Comparison of ENCODE assay signal across 8 cellular contexts in the genomic region with DNA sequence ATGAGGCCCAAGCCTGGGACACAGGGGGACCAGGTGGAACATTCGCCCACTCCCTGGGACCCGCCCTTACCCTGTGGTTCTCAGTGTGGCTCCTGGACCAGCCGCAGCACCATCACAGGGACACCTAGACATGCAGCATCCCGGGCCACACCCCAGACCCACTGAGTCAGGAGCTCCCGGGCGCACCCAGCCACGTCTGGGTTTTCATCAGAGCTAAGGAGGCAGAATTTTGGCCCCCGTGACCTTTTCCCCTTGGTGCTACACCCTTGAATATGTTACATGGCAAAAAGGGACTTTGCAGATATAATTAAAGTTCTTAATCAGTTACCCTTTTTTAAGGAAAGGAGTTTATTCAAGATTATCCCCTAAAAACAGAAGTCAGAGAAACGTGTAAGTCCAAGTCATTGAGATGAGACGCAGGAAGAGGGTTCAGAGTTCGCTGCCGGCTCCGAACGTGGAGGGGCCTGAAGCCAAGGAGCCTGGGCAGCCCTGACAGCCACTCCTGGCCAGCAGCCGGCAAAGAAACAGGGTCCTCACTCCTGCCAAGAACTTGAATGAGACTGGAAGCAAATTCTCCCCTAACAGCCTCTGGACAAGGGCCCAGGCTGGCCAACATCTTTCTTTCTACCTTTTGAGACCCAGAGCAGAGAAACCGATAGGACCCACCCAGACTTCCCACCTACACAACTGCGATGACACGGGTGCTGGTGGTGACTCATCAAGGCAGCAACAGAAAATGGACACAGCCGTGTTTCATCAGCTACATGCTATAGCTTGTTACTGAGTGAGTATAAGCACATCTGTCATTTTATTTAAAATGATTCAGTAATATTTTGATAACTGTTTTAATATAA. TPM values are rescaled to one million over a fixed set of nuclear protein-coding genes. Genes with fewer than 3 reads are reported as not detected.
A peak's percentile ranks its signal among the peaks of the same experiment; 100 is the strongest.
DNase-seq lines count a peak whose midpoint lies in the region; ATAC-seq and TF ChIP-seq lines count a peak whose summit lies in the region.

No MANE protein-coding gene starts in this region.

- H3K27ac Mint-ChIP-seq in T-helper 2 cell treated with Interferon-gamma antibody and Interleukin-4, amounts not matched to agents 5 μg/mL and 100 μg/mL, for 36 hours, result peak overlapping the region; percentile 86
- peak overlapping the region; percentile 61 to 84 for H3K27ac Mint-ChIP-seq in natural killer cell treated with Interleukin-12 subunit alpha and Interleukin-12 subunit beta and Interleukin-15 and Interleukin-18, amount 100 ng/mL, for 72 hours

- no peaks in the 10 kb centered on the region for H3K9me3 ChIP-seq in HCT116 (ENCODE audit: control insufficient read depth in 1 of 2, insufficient read depth in 1 of 2, low read depth in 1 of 2, low read length in 2 of 2)
- no peaks in the 10 kb centered on the region for H3K9me3 ChIP-seq in upper lobe of left lung

- H3K4me1 Mint-ChIP-seq in T-helper 2 cell treated with Interferon-gamma antibody and Interleukin-4, amounts not matched to agents 5 μg/mL and 100 μg/mL, for 36 hours (ENCODE audit: low read depth), result peaks cover 55% of the 10 kb centered on the region
- peaks cover 36 to 49% of the 10 kb centered on the region in 2 donors for H3K4me1 Mint-ChIP-seq in natural killer cell treated with Interleukin-12 subunit alpha and Interleukin-12 subunit beta and Interleukin-15 and Interleukin-18, amount 100 ng/mL, for 72 hours (ENCODE audit: low read depth in 2 of 2)

- peaks cover 2% of the 10 kb centered on the region for H3K36me3 Mint-ChIP-seq in T-helper 2 cell treated with Interferon-gamma antibody and Interleukin-4, amounts not matched to agents 5 μg/mL and 100 μg/mL, for 36 hours (ENCODE audit: low read depth)
- H3K36me3 Mint-ChIP-seq in natural killer cell treated with Interleukin-12 subunit alpha and Interleukin-12 subunit beta and Interleukin-15 and Interleukin-18, amount 100 ng/mL, for 72 hours, result no peaks in the 10 kb centered on the region

- H3K27me3 ChIP-seq in HCT116 (ENCODE audit: insufficient read depth, low read length) (no peaks in the 10 kb centered on the region), upper lobe of left lung (no peaks in the 10 kb centered on the region)

- peak overlapping the region; percentile 52 for H3K4me2 ChIP-seq in HCT116 (ENCODE audit: low read length)

- no peak for TF ChIP-seq EP300 in upper lobe of left lung (IDR thresholded peaks at IDR 0.05)

- H3K4me1 ChIP-seq in HCT116 (ENCODE audit: control insufficient read depth in 1 of 2, insufficient read depth in 2 of 2, low read length in 2 of 2), result peaks cover 6 to 20% of the 10 kb centered on the region in 2 experiments; a peak in 3 of 4 replicates
- peaks cover 10 to 14% (median 13%) of the 10 kb centered on the region in 4 donors for H3K4me1 ChIP-seq in upper lobe of left lung

- no peak overlapping the region for H3K27ac ChIP-seq in HCT116 (ENCODE audit: low read depth, low read length)
- H3K27ac ChIP-seq in upper lobe of left lung, result peak overlapping the region in 3 of 4 donors; percentile 42 to 77 (median 45)

- no peaks in the 10 kb centered on the region for H3K79me2 ChIP-seq in HCT116 (ENCODE audit: insufficient read depth, low read length)

- DNase-seq in HCT116 (ENCODE audit: low read depth, low spot score) (no peak), choroid plexus epithelial cell (ENCODE audit: low read depth) (peak; percentile 55), upper lobe of left lung (no peak), NCI-H524 (lab: John Stamatoyannopoulos, UW) (no peak), foreskin melanocyte (no peak)
- DNase-seq in T-helper 2 cell treated with Interferon-gamma antibody and Interleukin-4, amounts not matched to agents 5 μg/mL and 100 μg/mL, for 36 hours (ENCODE audit: low spot score), result peak; percentile 76
- peak; percentile 81 for DNase-seq in natural killer cell treated with Interleukin-12 subunit alpha and Interleukin-12 subunit beta and Interleukin-15 and Interleukin-18, amount 100 ng/mL, for 72 hours (ENCODE audit: low spot score)

- no peak overlapping the region for H3K9ac ChIP-seq in HCT116 (ENCODE audit: low read length)

- TF ChIP-seq POLR2A in HCT116 (IDR thresholded peaks at IDR 0.05; ENCODE audit: borderline replicate concordance, extremely low read depth, insufficient read depth, insufficient read length), result no peak
- TF ChIP-seq POLR2A in upper lobe of left lung (IDR thresholded peaks at IDR 0.05), result no peak

- H3K4me3 ChIP-seq in HCT116 (replicated peaks in 1 of 2; ENCODE audit: low read depth in 1 of 2, low read length in 2 of 2) (no peak overlapping the region), choroid plexus epithelial cell (ENCODE audit: low read depth, low read length) (no peak overlapping the region), upper lobe of left lung (peak overlapping the region in 3 of 4 donors; percentile 46 to 57 (median 56))

- H3K36me3 ChIP-seq in HCT116 (ENCODE audit: control insufficient read depth in 1 of 2, insufficient read depth in 2 of 2, low read length in 2 of 2) (no peaks in the 10 kb centered on the region), upper lobe of left lung (no peaks in the 10 kb centered on the region)

- RAD21 ChIA-PET in HCT116 (lab: Charles Lee; ENCODE audit: low non-redundant PET in 1 of 2, low total read pairs in 2 of 2, uncharacterized antibody in 2 of 2, unreplicated experiment in 2 of 2), result interaction anchor here in 1 of 2 experiments (1.0 kb wide), 1 partner anchor 31 kb away, joined by 4 read pairs; no protein-coding TSS in a partner anchor

- CTCF ChIA-PET in HCT116 (lab: Charles Lee), result interaction anchor here (0.9 to 2.2 kb wide), 5 partner anchors 112 to 433 kb away, joined by 3 to 5 read pairs (median 4); no protein-coding TSS in a partner anchor

- no peak for TF ChIP-seq RAD21 in HCT116 (IDR thresholded peaks at IDR 0.05; ENCODE audit: low read depth)

- no peak for ATAC-seq in HCT116
- ATAC-seq in natural killer cell treated with Interleukin-12 subunit alpha and Interleukin-12 subunit beta and Interleukin-15 and Interleukin-18, amount 100 ng/mL, for 72 hours, result peak; percentile 70 to 78
- no peak for ATAC-seq in upper lobe of left lung (ENCODE audit: low FRiP score in 2 of 2)
- no peak for ATAC-seq in HG03469 (IDR thresholded peaks at IDR 0.05; ENCODE audit: unreplicated experiment)

- no peaks in the 10 kb centered on the region for H3K9me3 Mint-ChIP-seq in T-helper 2 cell treated with Interferon-gamma antibody and Interleukin-4, amounts not matched to agents 5 μg/mL and 100 μg/mL, for 36 hours
- H3K9me3 Mint-ChIP-seq in natural killer cell treated with Interleukin-12 subunit alpha and Interleukin-12 subunit beta and Interleukin-15 and Interleukin-18, amount 100 ng/mL, for 72 hours, result no peaks in the 10 kb centered on the region

- WGBS in upper lobe of left lung, 2 donors, result 74 to 87% methylated on average over 19 of the region's 19 CpGs

- POLR2A ChIA-PET in HCT116 (lab: Charles Lee), result no interaction called here

- H3K4me3 Mint-ChIP-seq in T-helper 2 cell treated with Interferon-gamma antibody and Interleukin-4, amounts not matched to agents 5 μg/mL and 100 μg/mL, for 36 hours, result peak overlapping the region; percentile 90
- H3K4me3 Mint-ChIP-seq in natural killer cell treated with Interleukin-12 subunit alpha and Interleukin-12 subunit beta and Interleukin-15 and Interleukin-18, amount 100 ng/mL, for 72 hours, result peak overlapping the region; percentile 88

- intact Hi-C loops in HCT116 (cut with micrococcal nuclease), result loop anchor here (1.0 to 10.0 kb wide), 4 partner anchors 389 to 771 kb away; no protein-coding TSS in a partner anchor

- peaks cover 14% of the 10 kb centered on the region for H3K27me3 Mint-ChIP-seq in T-helper 2 cell treated with Interferon-gamma antibody and Interleukin-4, amounts not matched to agents 5 μg/mL and 100 μg/mL, for 36 hours (ENCODE audit: low read depth)
- H3K27me3 Mint-ChIP-seq in natural killer cell treated with Interleukin-12 subunit alpha and Interleukin-12 subunit beta and Interleukin-15 and Interleukin-18, amount 100 ng/mL, for 72 hours, result no peaks in the 10 kb centered on the region

- no peaks in the 10 kb centered on the region for H3K9me2 ChIP-seq in HCT116 (ENCODE audit: insufficient read depth)

- no peak overlapping the region for H2AFZ ChIP-seq in HCT116 (ENCODE audit: low read depth, low read length, poor library complexity, severe bottlenecking)

- TF ChIP-seq CTCF in HCT116 (IDR thresholded peaks at IDR 0.05 in 2 of 3, conservative IDR thresholded peaks at IDR 0.05 in 1 of 3; ENCODE audit: borderline replicate concordance in 1 of 3, insufficient read depth in 1 of 3, low read depth in 2 of 3, low read length in 2 of 3), result no peak
- TF ChIP-seq CTCF in choroid plexus epithelial cell (conservative IDR thresholded peaks at IDR 0.05; ENCODE audit: low read depth, low read length), result no peak
- TF ChIP-seq CTCF in upper lobe of left lung (IDR thresholded peaks at IDR 0.05), result no peak

- no TSS peak for BruUV-seq in HCT116 (replicated peaks; lab: Mats Ljungman, UMichigan)

- no peaks in the 10 kb centered on the region for H4K20me1 ChIP-seq in HCT116 (ENCODE audit: insufficient read depth)

TF ChIP-seq in HCT116, 20 proteins besides CTCF, POLR2A, EP300 and RAD21 (continues in another document):
- TF ChIP-seq EZH2phosphoT487 (IDR thresholded peaks at IDR 0.05; ENCODE audit: borderline replicate concordance) (no peak), JUND (IDR thresholded peaks at IDR 0.05) (no peak), SP1 (IDR thresholded peaks at IDR 0.05; ENCODE audit: low read depth) (no peak)

RNA-seq across cellular contexts. Expression of a gene that starts 25.3 kb away (rescaled TPM):
- total RNA-seq in HCT116 (2021; ENCODE audit: unreplicated experiment), result 8.8 TPM
- polyA plus RNA-seq in HCT116 (2012), result 4.2 and 5.4 TPM in 2 replicates
- under 1 TPM; 0.14 to 0.20 TPM for total RNA-seq in natural killer cell treated with Interleukin-12 subunit alpha and Interleukin-12 subunit beta and Interleukin-15 and Interleukin-18, amount 100 ng/mL, for 72 hours
- total RNA-seq in upper lobe of left lung, result 1 to 10 TPM in 4 of 6 donors, under 1 TPM in 1, not detected in 1; 0.97 to 5.2 (median 2.9) TPM

Comparison
In these comparisons a context has a peak if more than half of its experiments do, and no peak if none do; other contexts are left out.
1. ATAC-seq: peak in natural killer cell treated with Interleukin-12 subunit alpha and Interleukin-12 subunit beta and Interleukin-15 and Interleukin-18, amount 100 ng/mL, for 72 hours (2 of 2); none in HCT116 (single experiment), upper lobe of left lung (0 of 2) and HG03469 (single experiment).
2. DNase-seq: peak in T-helper 2 cell treated with Interferon-gamma antibody and Interleukin-4, amounts not matched to agents 5 μg/mL and 100 μg/mL, for 36 hours (single experiment), choroid plexus epithelial cell (single experiment) and natural killer cell treated with Interleukin-12 subunit alpha and Interleukin-12 subunit beta and Interleukin-15 and Interleukin-18, amount 100 ng/mL, for 72 hours (single experiment); none in HCT116 (single experiment), upper lobe of left lung (0 of 2), NCI-H524 (0 of 2) and foreskin melanocyte (single experiment).
3. H3K4me3 ChIP-seq: peak in upper lobe of left lung (3 of 4); none in HCT116 (0 of 2) and choroid plexus epithelial cell (single experiment).